Comparison of ENCODE assay signal across 18 cellular contexts in genomic region chr11:62433141-62433543, GRCh38. TPM values are rescaled to one million over a fixed set of nuclear protein-coding genes. Genes with fewer than 3 reads are reported as not detected.
DNase-seq lines count a peak whose midpoint lies in the region; ATAC-seq and TF ChIP-seq lines count a peak whose summit lies in the region.
"Had no signal": no experiment of that assay in that cellular context is flagged by ENCODE, and none has a peak within 500 bp of the region (broad histone marks: within the 10 kb centered on the region; RNA-seq: fewer than 3 reads in every experiment).

No MANE protein-coding gene starts in this region.

- H3K9me3 Mint-ChIP-seq in dendritic cell treated with granulocyte-macrophage colony-stimulating factor and Interleukin-4, amounts not matched to agents 40 ng/mL and 50 ng/mL, for 4 days, result no peaks in the 10 kb centered on the region
- peaks cover 13% of the 10 kb centered on the region for H3K9me3 Mint-ChIP-seq in nephron progenitor cell
- H3K9me3 Mint-ChIP-seq: activated T-helper 17 cell treated with anti-CD3 and anti-CD28 coated beads, Interleukin-2, amount 50 U/mL, for 72 hours; type B pancreatic cell had no signal

- H3K9me3 ChIP-seq in heart right ventricle (no peaks in the 10 kb centered on the region), uterus (no peaks in the 10 kb centered on the region)

- TF ChIP-seq POLR2A in uterus (IDR thresholded peaks at IDR 0.05), result no peak

- ATAC-seq in heart right ventricle (peak in 2 of 8 donors; percentile 6 to 13), Right ventricle myocardium inferior (no peak), foreskin keratinocyte (no peak), HG03139 (IDR thresholded peaks at IDR 0.05; ENCODE audit: unreplicated experiment) (no peak)
- ATAC-seq: activated T-helper 17 cell treated with anti-CD3 and anti-CD28 coated beads, Interleukin-2, amount 50 U/mL, for 72 hours had no signal

- no peaks in the 10 kb centered on the region for H3K36me3 Mint-ChIP-seq in dendritic cell treated with granulocyte-macrophage colony-stimulating factor and Interleukin-4, amounts not matched to agents 40 ng/mL and 50 ng/mL, for 4 days (ENCODE audit: low read depth)
- peaks cover 4% of the 10 kb centered on the region for H3K36me3 Mint-ChIP-seq in nephron progenitor cell (ENCODE audit: low read depth)
- H3K36me3 Mint-ChIP-seq: type B pancreatic cell had no signal

- H3K4me3 ChIP-seq in heart right ventricle (peak overlapping the region in 2 of 10 donors; percentile 0 to 21), uterus (no peak overlapping the region)
- H3K4me3 ChIP-seq: PC-9 had no signal

- H3K27me3 ChIP-seq in heart right ventricle (no peaks in the 10 kb centered on the region), uterus (no peaks in the 10 kb centered on the region), foreskin keratinocyte (no peaks in the 10 kb centered on the region)

- H3K27ac Mint-ChIP-seq in dendritic cell treated with granulocyte-macrophage colony-stimulating factor and Interleukin-4, amounts not matched to agents 40 ng/mL and 50 ng/mL, for 4 days, result peak overlapping the region; percentile 14
- no peak overlapping the region for H3K27ac Mint-ChIP-seq in nephron progenitor cell
- H3K27ac Mint-ChIP-seq: activated T-helper 17 cell treated with anti-CD3 and anti-CD28 coated beads, Interleukin-2, amount 50 U/mL, for 72 hours had no signal

- H3K36me3 ChIP-seq in heart right ventricle, result no peaks in the 10 kb centered on the region
- no peaks in the 10 kb centered on the region for H3K36me3 ChIP-seq in uterus

- H3K4me3 Mint-ChIP-seq in dendritic cell treated with granulocyte-macrophage colony-stimulating factor and Interleukin-4, amounts not matched to agents 40 ng/mL and 50 ng/mL, for 4 days, result peak overlapping the region; percentile 50
- H3K4me3 Mint-ChIP-seq in nephron progenitor cell, result peak overlapping the region; percentile 45
- H3K4me3 Mint-ChIP-seq: activated T-helper 17 cell treated with anti-CD3 and anti-CD28 coated beads, Interleukin-2, amount 50 U/mL, for 72 hours; type B pancreatic cell had no signal

- peaks cover 77% of the 10 kb centered on the region for H3K4me1 Mint-ChIP-seq in dendritic cell treated with granulocyte-macrophage colony-stimulating factor and Interleukin-4, amounts not matched to agents 40 ng/mL and 50 ng/mL, for 4 days (ENCODE audit: low read depth)
- peaks cover 57% of the 10 kb centered on the region for H3K4me1 Mint-ChIP-seq in nephron progenitor cell

- H3K27ac ChIP-seq in heart right ventricle (peak overlapping the region in 7 of 10 donors; percentile 20 to 78 (median 67)), uterus (peak overlapping the region; percentile 85 to 90), foreskin keratinocyte (no peak overlapping the region)
- H3K27ac ChIP-seq: PC-9 had no signal

- TF ChIP-seq CTCF in heart right ventricle (IDR thresholded peaks at IDR 0.05) (no peak), nephron progenitor cell (IDR thresholded peaks at IDR 0.05) (no peak), uterus (IDR thresholded peaks at IDR 0.05) (no peak), foreskin keratinocyte (conservative IDR thresholded peaks at IDR 0.05) (no peak)

- intact Hi-C loops in heart right ventricle (cut with DNase I) (loop anchor here in 2 of 10 donors (5.0 to 10.0 kb wide), 3 partner anchors 41 to 74 kb away; no protein-coding TSS in a partner anchor), Right ventricle myocardium inferior (cut with DNase I) (no loop called here), uterus (cut with DNase I; ENCODE audit: low total_unique reads) (no loop called here)
- intact Hi-C loops in dendritic cell treated with granulocyte-macrophage colony-stimulating factor and Interleukin-4, amounts not matched to agents 40 ng/mL and 50 ng/mL, for 4 days (cut with micrococcal nuclease), result no loop called here

- peaks cover 7 to 79% (median 31%) of the 10 kb centered on the region in 9 donors for H3K4me1 ChIP-seq in heart right ventricle
- peaks cover 3 to 33% of the 10 kb centered on the region in 2 donors for H3K4me1 ChIP-seq in uterus
- peaks cover 11% of the 10 kb centered on the region for H3K4me1 ChIP-seq in foreskin keratinocyte

- DNase-seq in heart right ventricle (no peak), Right ventricle myocardium inferior (ENCODE audit: missing footprints) (no peak), nephron progenitor cell (no peak), uterus (no peak), T-helper 9 cell (no peak), foreskin keratinocyte (no peak)
- DNase-seq: activated CD4-positive, alpha-beta T cell treated with anti-CD3 and anti-CD28 coated beads, Interleukin-2, amount 50 U/mL, for 4 hours; amygdala; DMS79; Karpas-422; PC-9; T-helper 2 cell had no signal

- 58 to 69% methylated on average over 7 of the region's 7 CpGs for WGBS in heart right ventricle, 2 donors

- no peaks in the 10 kb centered on the region for H3K27me3 Mint-ChIP-seq in dendritic cell treated with granulocyte-macrophage colony-stimulating factor and Interleukin-4, amounts not matched to agents 40 ng/mL and 50 ng/mL, for 4 days
- H3K27me3 Mint-ChIP-seq in nephron progenitor cell (ENCODE audit: low read depth, poor library complexity), result peaks cover 4% of the 10 kb centered on the region
- H3K27me3 Mint-ChIP-seq: activated T-helper 17 cell treated with anti-CD3 and anti-CD28 coated beads, Interleukin-2, amount 50 U/mL, for 72 hours; type B pancreatic cell had no signal

RNA-seq across cellular contexts. Expression of gene SCGB1A1, which starts 14.3 kb away (rescaled TPM):
- total RNA-seq in heart right ventricle (not detected), Right ventricle myocardium inferior (not detected), uterus (not detected), foreskin keratinocyte (not detected in 2 replicates)
- polyA plus RNA-seq in heart right ventricle (under 1 TPM in 1 of 2 donors, not detected in 1; 0.20 TPM), foreskin keratinocyte (not detected in 2 replicates)
- total RNA-seq: activated T-helper 17 cell treated with anti-CD3 and anti-CD28 coated beads, Interleukin-2, amount 50 U/mL, for 72 hours; PC-9 had no signal
- polyA plus RNA-seq: AG04450, keratinocyte had no signal
